ENCODE assay signal across 8 cellular contexts in genomic region chr7:33039257-33039904, GRCh38. TPM values are rescaled to one million over a fixed set of nuclear protein-coding genes. Genes with fewer than 3 reads are reported as not detected.
DNase-seq lines count a peak whose midpoint lies in the region; ATAC-seq and TF ChIP-seq lines count a peak whose summit lies in the region.

No MANE protein-coding gene starts in this region.

- TF ChIP-seq CTCF in KMS-11 (conservative IDR thresholded peaks at IDR 0.05; ENCODE audit: low read depth, low read length), result no peak
- no peak for TF ChIP-seq CTCF in MCF 10A (IDR thresholded peaks at IDR 0.05; ENCODE audit: unreplicated experiment)

- peaks cover 87% of the 10 kb centered on the region for H3K79me2 ChIP-seq in KMS-11 (ENCODE audit: insufficient read depth, low read depth)

- ATAC-seq in HG03439 (IDR thresholded peaks at IDR 0.05; ENCODE audit: unreplicated experiment), result no peak

- peak overlapping the region; percentile 78 for H3K27ac Mint-ChIP-seq in activated naive CD4-positive, alpha-beta T cell treated with anti-CD3 and anti-CD28 coated beads for 36 hours
- H3K27ac Mint-ChIP-seq in MCF 10A (ENCODE audit: low read depth, unreplicated experiment), result peak overlapping the region; percentile 76

- H3K4me1 ChIP-seq in KMS-11 (ENCODE audit: low read depth, poor library complexity, severe bottlenecking) (peaks cover 44% of the 10 kb centered on the region), mucosa of rectum (ENCODE audit: control insufficient read depth in 2 of 2, insufficient read depth in 2 of 2, low read length in 2 of 2) (peaks cover 0 to 32% of the 10 kb centered on the region in 2 donors)

- H3K36me3 Mint-ChIP-seq in activated naive CD4-positive, alpha-beta T cell treated with anti-CD3 and anti-CD28 coated beads for 36 hours (ENCODE audit: low read depth), result peaks cover 5% of the 10 kb centered on the region
- no peaks in the 10 kb centered on the region for H3K36me3 Mint-ChIP-seq in MCF 10A (ENCODE audit: insufficient read depth, unreplicated experiment)

- H3K27me3 ChIP-seq in KMS-11 (ENCODE audit: insufficient read depth, low read depth), result no peaks in the 10 kb centered on the region
- H3K27me3 ChIP-seq in mucosa of rectum (ENCODE audit: control insufficient read depth in 2 of 2, insufficient read depth in 2 of 2, low read length in 2 of 2), result no peaks in the 10 kb centered on the region

- H3K4me3 Mint-ChIP-seq in activated naive CD4-positive, alpha-beta T cell treated with anti-CD3 and anti-CD28 coated beads for 36 hours, result peak overlapping the region; percentile 75
- H3K4me3 Mint-ChIP-seq in MCF 10A (ENCODE audit: unreplicated experiment), result peak overlapping the region; percentile 71

- BruUV-seq in MCF 10A (replicated peaks; lab: Mats Ljungman, UMichigan), result no TSS peak

- no peaks in the 10 kb centered on the region for H3K9me3 Mint-ChIP-seq in activated naive CD4-positive, alpha-beta T cell treated with anti-CD3 and anti-CD28 coated beads for 36 hours
- H3K9me3 Mint-ChIP-seq in MCF 10A (ENCODE audit: unreplicated experiment), result no peaks in the 10 kb centered on the region

- H3K27ac ChIP-seq in KMS-11 (peak overlapping the region; percentile 46; the same call in 1 of the 2 replicates), mucosa of rectum (ENCODE audit: low read depth in 2 of 2, low read length in 2 of 2) (peak overlapping the region; percentile 17 to 78)

- H3K9ac ChIP-seq in KMS-11 (no peak overlapping the region; the same call in 1 of the 2 replicates), mucosa of rectum (ENCODE audit: low read depth in 1 of 2, low read length in 2 of 2) (peak overlapping the region; percentile 18 to 61)

- peaks cover 50% of the 10 kb centered on the region for H3K4me1 Mint-ChIP-seq in activated naive CD4-positive, alpha-beta T cell treated with anti-CD3 and anti-CD28 coated beads for 36 hours (ENCODE audit: low read depth)
- peaks cover 16% of the 10 kb centered on the region for H3K4me1 Mint-ChIP-seq in MCF 10A (ENCODE audit: insufficient read depth, unreplicated experiment)

- peaks cover 22% of the 10 kb centered on the region for H4K20me1 ChIP-seq in KMS-11 (ENCODE audit: insufficient read depth)

- no peak overlapping the region for H2AFZ ChIP-seq in KMS-11 (ENCODE audit: low read depth)

- no peak for DNase-seq in activated naive CD4-positive, alpha-beta T cell treated with anti-CD3 and anti-CD28 coated beads for 36 hours
- DNase-seq in activated naive CD4-positive, alpha-beta T cell treated with Interleukin-2 at 50 U/mL for 16 hours, result no peak
- DNase-seq in MCF 10A (ENCODE audit: unreplicated experiment), result peak; percentile 31
- no peak for DNase-seq in NCI-H524 (lab: John Stamatoyannopoulos, UW)
- no peak for DNase-seq in COLO668 (lab: John Stamatoyannopoulos, UW; ENCODE audit: unreplicated experiment)

- peak overlapping the region; percentile 99 for H3K4me2 ChIP-seq in KMS-11

- intact Hi-C loops in activated naive CD4-positive, alpha-beta T cell treated with anti-CD3 and anti-CD28 coated beads for 36 hours (cut with micrococcal nuclease), result loop anchor here (1.0 kb wide), 2 partner anchors 11 to 134 kb away; no protein-coding TSS in a partner anchor
- intact Hi-C loops in MCF 10A (cut with micrococcal nuclease), result loop anchor here (2.0 kb wide), 1 partner anchor 23 kb away; the partner anchor contains the start of gene NT5C3A

- no peaks in the 10 kb centered on the region for H3K27me3 Mint-ChIP-seq in activated naive CD4-positive, alpha-beta T cell treated with anti-CD3 and anti-CD28 coated beads for 36 hours (ENCODE audit: low read depth)
- no peaks in the 10 kb centered on the region for H3K27me3 Mint-ChIP-seq in MCF 10A (ENCODE audit: insufficient read depth, unreplicated experiment)

- H3K36me3 ChIP-seq in KMS-11 (ENCODE audit: insufficient read depth) (no peaks in the 10 kb centered on the region), mucosa of rectum (ENCODE audit: control insufficient read depth in 2 of 2, insufficient read depth in 2 of 2, low read length in 2 of 2) (peaks cover 0 to 3% of the 10 kb centered on the region in 2 donors)

- POLR2A ChIA-PET in MCF 10A (lab: Yijun Ruan, JAX), result interaction anchor here (0.7 to 7.7 kb wide), 14 partner anchors 10 to 160 kb away, joined by 3 to 115 read pairs (median 6); partner anchors contain the start of genes FKBP9, KBTBD2 and NT5C3A

- no peaks in the 10 kb centered on the region for H3K9me3 ChIP-seq in mucosa of rectum (ENCODE audit: control insufficient read depth in 2 of 2, low read length in 2 of 2)

- CTCF ChIA-PET in activated naive CD4-positive, alpha-beta T cell treated with anti-CD3 and anti-CD28 coated beads for 36 hours (lab: Charles Lee), result interaction anchor here (1.0 to 3.2 kb wide), 4 partner anchors 23 to 193 kb away, joined by 3 to 17 read pairs (median 8); partner anchors contain the start of genes NT5C3A and RP9
- CTCF ChIA-PET in MCF 10A (lab: Yijun Ruan, JAX), result interaction anchor here (0.6 to 2.4 kb wide), 4 partner anchors 10 to 98 kb away, joined by 3 to 17 read pairs (median 5); no protein-coding TSS in a partner anchor

- H3K4me3 ChIP-seq in KMS-11 (IDR thresholded peaks at IDR 0.05; ENCODE audit: insufficient read depth, low read depth, low read length) (no peak overlapping the region), mucosa of rectum (ENCODE audit: low read length in 2 of 2) (peak overlapping the region; percentile 69 to 72)

RNA-seq across cellular contexts. Expression of gene NT5C3A, which starts 23.2 kb away (rescaled TPM):
- total RNA-seq in activated naive CD4-positive, alpha-beta T cell treated with anti-CD3 and anti-CD28 coated beads for 36 hours, result 10 to 100 TPM; 39.5 to 40.9 TPM
- total RNA-seq in MCF 10A (2022), result 35.4 and 49.5 TPM in 2 replicates
